7 cellular contexts compared by ENCODE assay signal in genomic region chr6:113630738-113631535, GRCh38.
DNase-seq lines count a peak whose midpoint lies in the region; ATAC-seq and TF ChIP-seq lines count a peak whose summit lies in the region.

No MANE protein-coding gene starts in this region.

- H3K27me3 ChIP-seq in HAP-1 (ENCODE audit: low read depth): no peaks in the 10 kb centered on the region

- H3K4me1 ChIP-seq in mucosa of descending colon (ENCODE audit: low read depth) (peaks cover 29% of the 10 kb centered on the region), HAP-1 (no peaks in the 10 kb centered on the region)

- TF ChIP-seq CTCF in HFFc6 (IDR thresholded peaks at IDR 0.05) (no peak), chondrocyte (IDR thresholded peaks at IDR 0.05) (no peak), mucosa of descending colon (IDR thresholded peaks at IDR 0.05) (no peak)

- ATAC-seq in GM18517 (IDR thresholded peaks at IDR 0.05; ENCODE audit: unreplicated experiment) (peak; percentile 59), mucosa of descending colon (peak; percentile 67)

- intact Hi-C loops in mucosa of descending colon (cut with DNase I, micrococcal nuclease): no loop called here

- H3K9me3 ChIP-seq in mucosa of descending colon (no peaks in the 10 kb centered on the region), HAP-1 (no peaks in the 10 kb centered on the region)

- H3K27ac Mint-ChIP-seq in HFFc6 (peak overlapping the region; percentile 94), chondrocyte (ENCODE audit: unreplicated experiment) (peak overlapping the region; percentile 99)

- no peaks in the 10 kb centered on the region for H3K36me3 Mint-ChIP-seq in HFFc6 (ENCODE audit: low read depth)
- H3K36me3 Mint-ChIP-seq in chondrocyte (ENCODE audit: low read depth): no peaks in the 10 kb centered on the region

- H3K9me3 Mint-ChIP-seq in HFFc6 (no peaks in the 10 kb centered on the region), chondrocyte (ENCODE audit: low read depth) (no peaks in the 10 kb centered on the region)

- DNase-seq in HFFc6 (peak; percentile 22), NOMO-1 treated with dmso at 0.1 percent for 144 hours (lab: John Stamatoyannopoulos, UW; ENCODE audit: unreplicated experiment) (peak; percentile 61), chondrocyte (ENCODE audit: low spot score) (no peak), mucosa of descending colon (peak in 1 of 3 donors; percentile 54), HAP-1 (ENCODE audit: low spot score in 2 of 2) (no peak), mesenteric fat pad (ENCODE audit: low spot score) (no peak)

- H3K4me1 Mint-ChIP-seq in HFFc6 (ENCODE audit: low read depth) (peaks cover 44% of the 10 kb centered on the region), chondrocyte (ENCODE audit: low read depth) (peaks cover 66% of the 10 kb centered on the region)

- H3K27me3 Mint-ChIP-seq in HFFc6 (ENCODE audit: insufficient read depth) (no peaks in the 10 kb centered on the region), chondrocyte (ENCODE audit: low read depth) (no peaks in the 10 kb centered on the region)

- no peaks in the 10 kb centered on the region for H3K36me3 ChIP-seq in mucosa of descending colon (ENCODE audit: low read depth)
- H3K36me3 ChIP-seq in HAP-1 (replicated peaks): no peaks in the 10 kb centered on the region

- H3K4me3 Mint-ChIP-seq in HFFc6 (0 out of 2 replicates have a peak overlapping the region, but pooled peaks have one; percentile 21), chondrocyte (ENCODE audit: unreplicated experiment) (no peak overlapping the region)

- in situ Hi-C loops in HAP-1 (cut with MboI; ENCODE audit: low sequenced_read_pairs): no loop called here

- no peak overlapping the region for H3K4me3 ChIP-seq in mucosa of descending colon
- H3K4me3 ChIP-seq in HAP-1: no peak overlapping the region

Comparison
In these comparisons a context has a peak if more than half of its experiments do, and no peak if none do; other contexts are left out.
1. DNase-seq: peak in HFFc6 (single experiment) and NOMO-1 treated with dmso at 0.1 percent for 144 hours (single experiment); none in chondrocyte (single experiment), HAP-1 (0 of 2) and mesenteric fat pad (single experiment).